16 cellular contexts compared by ENCODE assay signal in the genomic region with DNA sequence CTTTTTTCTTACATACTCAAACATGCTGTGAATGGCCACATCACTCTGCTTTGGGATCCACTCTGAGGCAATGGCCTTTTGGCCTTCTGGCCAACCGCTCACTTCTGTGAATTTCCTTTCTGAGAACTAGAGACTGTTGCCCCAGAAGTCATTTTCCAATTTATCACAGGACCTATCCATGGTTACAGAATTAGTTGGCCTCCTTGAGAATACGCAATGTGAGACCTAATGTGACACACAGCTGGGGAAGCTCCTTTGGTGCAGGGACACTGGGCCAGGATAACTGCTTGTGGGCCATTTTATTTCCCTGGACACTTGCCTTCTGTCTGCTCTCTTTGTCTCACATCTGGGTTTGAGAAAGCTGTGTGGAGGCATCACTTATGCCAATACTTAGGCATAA. TPM values are rescaled to one million over a fixed set of nuclear protein-coding genes. Genes with fewer than 3 reads are reported as not detected.
"Had no signal": no experiment of that assay in that cellular context is flagged by ENCODE, and none has a peak within 500 bp of the region (broad histone marks: within the 10 kb centered on the region; RNA-seq: fewer than 3 reads in every experiment).

No MANE protein-coding gene starts in this region.

- DNase-seq: activated CD4-positive, alpha-beta T cell treated with anti-CD3 and anti-CD28 coated beads, Interleukin-2, amount 10 ng/mL, durations not matched to agents 7 days and 5 days; activated CD8-positive, alpha-beta memory T cell treated with anti-CD3 and anti-CD28 coated beads for 24 hours; activated naive CD8-positive, alpha-beta T cell treated with anti-CD3 and anti-CD28 coated beads for 36 hours; cerebellar nuclear complex; effector memory CD4-positive, alpha-beta T cell; left lung; small intestine; stimulated activated CD4-positive, alpha-beta T cell treated with anti-CD3 and anti-CD28 coated beads, Interleukin-4, amount 100 ng/mL, for 4 hours; stimulated activated CD8-positive, alpha-beta memory T cell treated with anti-CD3 and anti-CD28 coated beads, Interleukin-4, amount 100 ng/mL, for 48 hours; stimulated activated naive CD4-positive, alpha-beta T cell treated with Interleukin-2 at 50 U/mL for 16 hours; T-helper 2 cell; trophoblast cell had no signal

- H3K27me3 ChIP-seq: hepatocyte, left lung had no signal

- H3K4me3 Mint-ChIP-seq: activated CD4-positive, alpha-beta T cell treated with anti-CD3 and anti-CD28 coated beads, Interleukin-2, amount 10 ng/mL, durations not matched to agents 7 days and 5 days; activated naive CD8-positive, alpha-beta T cell treated with anti-CD3 and anti-CD28 coated beads for 36 hours; mesothelial cell of epicardium; neural crest cell had no signal

- H3K9me3 Mint-ChIP-seq: activated CD4-positive, alpha-beta T cell treated with anti-CD3 and anti-CD28 coated beads, Interleukin-2, amount 10 ng/mL, durations not matched to agents 7 days and 5 days; activated naive CD8-positive, alpha-beta T cell treated with anti-CD3 and anti-CD28 coated beads for 36 hours had no signal

- H3K36me3 Mint-ChIP-seq: activated naive CD8-positive, alpha-beta T cell treated with anti-CD3 and anti-CD28 coated beads for 36 hours had no signal

- H3K9me3 ChIP-seq: left lung had no signal

- H3K27ac ChIP-seq: hepatocyte, left lung had no signal

- H3K4me3 ChIP-seq: hepatocyte, left lung had no signal

- ATAC-seq: left lung had no signal

- H3K27ac Mint-ChIP-seq: activated CD4-positive, alpha-beta T cell treated with anti-CD3 and anti-CD28 coated beads, Interleukin-2, amount 10 ng/mL, durations not matched to agents 7 days and 5 days; activated naive CD8-positive, alpha-beta T cell treated with anti-CD3 and anti-CD28 coated beads for 36 hours; mesothelial cell of epicardium had no signal

- H3K36me3 ChIP-seq: left lung had no signal

- H3K4me1 Mint-ChIP-seq: activated CD4-positive, alpha-beta T cell treated with anti-CD3 and anti-CD28 coated beads, Interleukin-2, amount 10 ng/mL, durations not matched to agents 7 days and 5 days; activated naive CD8-positive, alpha-beta T cell treated with anti-CD3 and anti-CD28 coated beads for 36 hours; neural crest cell had no signal

- FAIRE-seq: keratinocyte, small intestine had no signal

RNA-seq across cellular contexts. Expression of a gene that starts 50.6 kb away (rescaled TPM):
- total RNA-seq: neural crest cell had no signal
- polyA plus RNA-seq: keratinocyte had no signal
